Comparison of ENCODE assay signal across 33 cellular contexts in the genomic region with DNA sequence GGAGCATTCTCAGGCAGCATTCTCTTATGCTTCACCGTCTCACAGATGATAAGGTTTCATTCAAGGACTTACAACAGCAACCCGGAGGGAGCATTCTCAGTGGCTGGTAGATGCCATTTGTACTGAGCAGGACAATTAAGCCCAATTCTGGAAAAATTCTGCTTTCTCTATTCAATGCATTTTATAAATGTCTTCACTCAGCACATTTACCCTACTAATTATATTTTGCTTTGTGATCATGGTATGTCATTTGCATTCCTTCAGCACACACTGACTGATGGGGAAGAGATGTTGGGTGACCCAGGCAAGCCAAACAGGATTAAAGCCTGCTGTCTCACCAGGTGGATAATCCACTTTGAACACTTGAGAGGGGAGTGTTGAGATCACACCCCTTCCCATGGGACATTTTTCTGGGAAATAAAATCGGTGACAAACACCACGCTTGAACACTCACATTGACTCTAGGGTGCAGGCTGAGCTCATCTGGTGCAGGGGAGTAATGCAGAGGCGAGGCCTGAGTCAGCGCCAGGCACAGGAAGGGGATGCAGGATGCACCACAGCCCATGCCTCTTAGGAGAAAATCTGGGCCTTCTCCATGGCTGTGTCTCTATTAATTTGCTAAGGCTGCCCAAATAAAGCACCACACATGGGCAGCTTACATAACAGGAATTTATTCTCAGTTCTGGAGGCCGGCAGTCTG.
DNase-seq lines count a peak whose midpoint lies in the region; FAIRE-seq and TF ChIP-seq lines count a peak whose summit lies in the region.
"Had no signal": no experiment of that assay in that cellular context is flagged by ENCODE, and none has a peak within 500 bp of the region (broad histone marks: within the 10 kb centered on the region; RNA-seq: fewer than 3 reads in every experiment).

No MANE protein-coding gene starts in this region.

- H3K9ac ChIP-seq in GM23248, result no peak overlapping the region
- no peak overlapping the region for H3K9ac ChIP-seq in trophoblast cell (ENCODE audit: low read length)
- H3K9ac ChIP-seq: BLaER1 had no signal

- H3K36me3 ChIP-seq in GM23248 (ENCODE audit: low read depth), result no peaks in the 10 kb centered on the region
- no peaks in the 10 kb centered on the region for H3K36me3 ChIP-seq in bronchial epithelial cell (ENCODE audit: control insufficient read depth, insufficient read depth, low read length)
- no peaks in the 10 kb centered on the region for H3K36me3 ChIP-seq in trophoblast cell (ENCODE audit: control insufficient read depth in 1 of 2, insufficient read depth in 2 of 2, low read length in 2 of 2)
- H3K36me3 ChIP-seq in thyroid gland, result no peaks in the 10 kb centered on the region
- H3K36me3 ChIP-seq: adrenal gland, BLaER1, gastroesophageal sphincter, right atrium auricular region, spleen, transverse colon had no signal

- H3K79me1 ChIP-seq in trophoblast cell (ENCODE audit: low read length), result peaks cover 2% of the 10 kb centered on the region

- TF ChIP-seq POLR2A in thyroid gland (IDR thresholded peaks at IDR 0.05), result no peak

- H2AK5ac ChIP-seq in trophoblast cell (ENCODE audit: low read length), result no peak overlapping the region

- H3K4me2 ChIP-seq in GM23248 (ENCODE audit: unreplicated experiment) (no peak overlapping the region), trophoblast cell (ENCODE audit: low read length) (no peak overlapping the region)
- H3K4me2 ChIP-seq: BLaER1, hepatocyte had no signal

- DNase-seq in GM23248, result peak; percentile 46
- peak; percentile 66 to 94 for DNase-seq in NCI-H524 (lab: John Stamatoyannopoulos, UW)
- no peak for DNase-seq in bronchial epithelial cell (ENCODE audit: low read depth)
- DNase-seq in trophoblast cell, result peak in 1 of 2 donors; percentile 46
- DNase-seq in stimulated activated CD4-positive, alpha-beta T cell treated with anti-CD3 and anti-CD28 coated beads, Interleukin-4, amount 100 ng/mL, for 1 hour, result no peak
- DNase-seq in thyroid gland, result no peak
- no peak for DNase-seq in D341Med (ENCODE audit: low spot score)
- DNase-seq in NCI-H146 (lab: John Stamatoyannopoulos, UW), result no peak
- DNase-seq: activated CD4-positive, alpha-beta memory T cell treated with anti-CD3 and anti-CD28 coated beads for 36 hours; activated CD4-positive, CD25-positive, alpha-beta regulatory T cell treated with anti-CD3 and anti-CD28 coated beads, Interleukin-2, amount 50 U/mL, for 72 hours; activated CD8-positive, alpha-beta memory T cell treated with anti-CD3 and anti-CD28 coated beads, Interleukin-2, amount 50 U/mL, for 48 hours; activated naive CD4-positive, alpha-beta T cell treated with Interleukin-2 at 50 U/mL for 16 hours; adrenal gland; body of pancreas; cerebellar nuclear complex; DMS53; GF-D8; HCEC 1CT; left colon; mammary epithelial cell; MV-4-11; NCI-H510A treated with DMSO at 0.1 percent for 48 hours; NK-92 treated with Interleukin-12 subunit alpha and Interleukin-12 subunit beta, amount 100 ng/mL, for 24 hours; Right ventricle myocardium superior; spleen; stimulated activated CD4-positive, alpha-beta T cell treated with anti-CD3 and anti-CD28 coated beads, Interleukin-2, amount 100 ng/mL, for 24 hours; T-helper 2 cell; transverse colon had no signal

- no peak overlapping the region for H3K18ac ChIP-seq in trophoblast cell (ENCODE audit: low read length)

- H3K9me3 ChIP-seq in GM23248 (ENCODE audit: low read depth) (no peaks in the 10 kb centered on the region), trophoblast cell (ENCODE audit: insufficient read depth, low read depth, low read length) (no peaks in the 10 kb centered on the region), thyroid gland (no peaks in the 10 kb centered on the region)
- H3K9me3 ChIP-seq: adrenal gland, body of pancreas, gastroesophageal sphincter, right atrium auricular region, spleen, transverse colon had no signal

- H2BK12ac ChIP-seq in trophoblast cell (ENCODE audit: low read length), result peak overlapping the region; percentile 61

- H4K91ac ChIP-seq in trophoblast cell (ENCODE audit: low read depth, low read length), result no peak overlapping the region

- no peak overlapping the region for H4K12ac ChIP-seq in trophoblast cell (ENCODE audit: low read depth, low read length)

- no peak overlapping the region for H3K23ac ChIP-seq in trophoblast cell (ENCODE audit: low read length)

- no peaks in the 10 kb centered on the region for H3K9me2 ChIP-seq in GM23248 (ENCODE audit: insufficient read depth)

- no peak overlapping the region for H2BK5ac ChIP-seq in trophoblast cell (ENCODE audit: low read depth, low read length, poor library complexity)

- 71 to 76% methylated on average over 7 of the region's 7 CpGs for WGBS in GM23248 (ENCODE audit: low coverage in 1 of 2, low lambda C conversion rate in 2 of 2, missing lambda C conversion rate in 2 of 2), 2 experiments
- WGBS in trophoblast cell (ENCODE audit: extremely low coverage, insufficient coverage, insufficient read length), result no CpG with 5 or more reads among the region's 7 CpGs
- 66 to 74% methylated on average over 7 of the region's 7 CpGs for WGBS in thyroid gland, 2 donors

- H4K20me1 ChIP-seq in GM23248 (ENCODE audit: insufficient read depth), result no peaks in the 10 kb centered on the region

- H3K79me2 ChIP-seq in GM23248 (ENCODE audit: insufficient read depth), result no peaks in the 10 kb centered on the region
- no peaks in the 10 kb centered on the region for H3K79me2 ChIP-seq in trophoblast cell (ENCODE audit: control insufficient read depth, insufficient read depth, low read length, poor library complexity)
- H3K79me2 ChIP-seq: hepatocyte had no signal

- no peak overlapping the region for H3K4ac ChIP-seq in trophoblast cell (ENCODE audit: low read depth, low read length)

- no peak overlapping the region for H2BK120ac ChIP-seq in trophoblast cell (ENCODE audit: insufficient read depth, low read length, poor library complexity)

- in situ Hi-C loops in GM23248 (cut with MboI), result no loop called here

- H4K8ac ChIP-seq in trophoblast cell (ENCODE audit: low read depth, low read length), result no peak overlapping the region

- H3K27me3 ChIP-seq in GM23248 (replicated peaks; ENCODE audit: insufficient read depth) (no peaks in the 10 kb centered on the region), bronchial epithelial cell (ENCODE audit: control insufficient read depth, insufficient read depth, low read length) (no peaks in the 10 kb centered on the region), trophoblast cell (ENCODE audit: insufficient read depth, low read length) (no peaks in the 10 kb centered on the region), thyroid gland (no peaks in the 10 kb centered on the region)
- H3K27me3 ChIP-seq: BLaER1, body of pancreas, hepatocyte, right atrium auricular region, spleen, transverse colon had no signal

- H3K27ac ChIP-seq in GM23248 (no peak overlapping the region), trophoblast cell (ENCODE audit: low read depth, low read length) (no peak overlapping the region), thyroid gland (no peak overlapping the region)
- H3K27ac ChIP-seq: adrenal gland, BLaER1, gastroesophageal sphincter, hepatocyte, right atrium auricular region, spleen, transverse colon had no signal

- H3K4me1 ChIP-seq in GM23248 (ENCODE audit: insufficient read depth) (no peaks in the 10 kb centered on the region), trophoblast cell (ENCODE audit: control insufficient read depth in 1 of 2, insufficient read depth in 2 of 2, low read length in 2 of 2) (peaks cover 6 to 10% of the 10 kb centered on the region in 2 experiments), thyroid gland (no peaks in the 10 kb centered on the region)
- H3K4me1 ChIP-seq: adrenal gland, gastroesophageal sphincter, right atrium auricular region, spleen, transverse colon had no signal

- H2AFZ ChIP-seq in GM23248 (no peak overlapping the region), trophoblast cell (ENCODE audit: insufficient read depth, low read length, poor library complexity) (no peak overlapping the region)
- H2AFZ ChIP-seq: hepatocyte had no signal

- TF ChIP-seq CTCF in bronchial epithelial cell (IDR thresholded peaks at IDR 0.05; ENCODE audit: insufficient read depth, low read length, severe bottlenecking), result no peak
- TF ChIP-seq CTCF in thyroid gland (IDR thresholded peaks at IDR 0.05), result no peak

- peak; percentile 86 for FAIRE-seq in bronchial epithelial cell (lab: Jason Lieb, UNC)
- FAIRE-seq: endometrium had no signal

- H3F3A ChIP-seq in GM23248 (ENCODE audit: insufficient read depth), result peaks cover 33% of the 10 kb centered on the region

- intact Hi-C loops in thyroid gland (cut with DNase I), result no loop called here

- H3K14ac ChIP-seq in trophoblast cell (ENCODE audit: low read length), result no peak overlapping the region

- H3K4me3 ChIP-seq in GM23248 (no peak overlapping the region), bronchial epithelial cell (ENCODE audit: low read depth, low read length) (no peak overlapping the region), trophoblast cell (ENCODE audit: low read depth, low read length) (no peak overlapping the region), thyroid gland (replicated peaks in 1 of 3) (no peak overlapping the region)
- H3K4me3 ChIP-seq: adrenal gland, BLaER1, body of pancreas, gastroesophageal sphincter, hepatocyte, right atrium auricular region, spleen, transverse colon had no signal

Comparison
In these comparisons a context has a peak if more than half of its experiments do, and no peak if none do; other contexts are left out.
1. DNase-seq: peak in GM23248 (single experiment) and NCI-H524 (2 of 2); none in bronchial epithelial cell (single experiment), stimulated activated CD4-positive, alpha-beta T cell treated with anti-CD3 and anti-CD28 coated beads, Interleukin-4, amount 100 ng/mL, for 1 hour (single experiment), thyroid gland (0 of 2), D341Med (single experiment) and NCI-H146 (single experiment).